ENCODE assay signal across 2 cellular contexts in the genomic region with DNA sequence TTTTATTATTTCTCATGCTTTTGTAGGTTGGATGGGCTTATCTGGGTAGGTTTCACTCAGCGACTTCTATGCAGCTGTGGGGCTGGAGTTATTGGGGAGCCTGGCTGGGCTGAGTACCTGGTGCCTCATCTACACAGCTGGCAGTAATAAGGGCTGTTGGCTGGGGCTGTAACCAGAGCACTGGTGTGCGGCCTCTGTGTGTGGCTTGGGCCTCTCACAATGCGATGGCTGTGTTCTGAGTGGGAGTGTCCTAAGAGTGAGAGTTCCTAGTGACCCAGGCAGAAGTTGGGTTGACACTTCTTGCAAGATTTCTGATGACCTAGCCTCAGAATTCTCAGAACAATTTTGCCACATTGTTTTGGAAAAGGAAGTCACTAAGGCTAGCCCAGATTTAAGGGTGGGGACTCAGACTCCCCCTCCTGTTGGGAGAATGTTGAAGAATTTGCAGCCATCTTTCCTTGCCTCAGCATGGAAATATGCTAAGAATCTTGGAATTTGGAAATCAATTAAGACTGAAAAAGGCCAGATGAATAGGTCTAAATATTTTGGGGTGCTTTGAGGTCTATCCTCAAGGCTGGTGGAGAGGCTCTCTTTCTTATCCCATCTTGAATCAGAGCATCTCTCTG.
TF ChIP-seq lines count a peak whose summit lies in the region.

No MANE protein-coding gene starts in this region.

TF ChIP-seq in GM23338, 12 proteins besides CTCF, POLR2A, EP300 and RAD21 (continues in another document):
- no peak for TF ChIP-seq ZNF114 (CRISPR knock-in tag; IDR thresholded peaks at IDR 0.05)
- no peak for TF ChIP-seq STAT1 (IDR thresholded peaks at IDR 0.05; ENCODE audit: unreplicated experiment)
- TF ChIP-seq CREB1 (CRISPR knock-in tag; IDR thresholded peaks at IDR 0.05; ENCODE audit: low read depth): no peak
- no peak for TF ChIP-seq EZH2 (IDR thresholded peaks at IDR 0.05; ENCODE audit: low read depth, unreplicated experiment)
- TF ChIP-seq, protein P1, sequence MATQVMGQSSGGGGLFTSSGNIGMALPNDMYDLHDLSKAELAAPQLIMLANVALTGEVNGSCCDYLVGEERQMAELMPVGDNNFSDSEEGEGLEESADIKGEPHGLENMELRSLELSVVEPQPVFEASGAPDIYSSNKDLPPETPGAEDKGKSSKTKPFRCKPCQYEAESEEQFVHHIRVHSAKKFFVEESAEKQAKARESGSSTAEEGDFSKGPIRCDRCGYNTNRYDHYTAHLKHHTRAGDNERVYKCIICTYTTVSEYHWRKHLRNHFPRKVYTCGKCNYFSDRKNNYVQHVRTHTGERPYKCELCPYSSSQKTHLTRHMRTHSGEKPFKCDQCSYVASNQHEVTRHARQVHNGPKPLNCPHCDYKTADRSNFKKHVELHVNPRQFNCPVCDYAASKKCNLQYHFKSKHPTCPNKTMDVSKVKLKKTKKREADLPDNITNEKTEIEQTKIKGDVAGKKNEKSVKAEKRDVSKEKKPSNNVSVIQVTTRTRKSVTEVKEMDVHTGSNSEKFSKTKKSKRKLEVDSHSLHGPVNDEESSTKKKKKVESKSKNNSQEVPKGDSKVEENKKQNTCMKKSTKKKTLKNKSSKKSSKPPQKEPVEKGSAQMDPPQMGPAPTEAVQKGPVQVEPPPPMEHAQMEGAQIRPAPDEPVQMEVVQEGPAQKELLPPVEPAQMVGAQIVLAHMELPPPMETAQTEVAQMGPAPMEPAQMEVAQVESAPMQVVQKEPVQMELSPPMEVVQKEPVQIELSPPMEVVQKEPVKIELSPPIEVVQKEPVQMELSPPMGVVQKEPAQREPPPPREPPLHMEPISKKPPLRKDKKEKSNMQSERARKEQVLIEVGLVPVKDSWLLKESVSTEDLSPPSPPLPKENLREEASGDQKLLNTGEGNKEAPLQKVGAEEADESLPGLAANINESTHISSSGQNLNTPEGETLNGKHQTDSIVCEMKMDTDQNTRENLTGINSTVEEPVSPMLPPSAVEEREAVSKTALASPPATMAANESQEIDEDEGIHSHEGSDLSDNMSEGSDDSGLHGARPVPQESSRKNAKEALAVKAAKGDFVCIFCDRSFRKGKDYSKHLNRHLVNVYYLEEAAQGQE (IDR thresholded peaks at IDR 0.05; ENCODE audit: unreplicated experiment): no peak
- TF ChIP-seq NANOG (IDR thresholded peaks at IDR 0.05; ENCODE audit: borderline replicate concordance): no peak
- no peak for TF ChIP-seq POLR2AphosphoS5 (IDR thresholded peaks at IDR 0.05; ENCODE audit: low read depth)
- TF ChIP-seq ZNF331 (CRISPR knock-in tag; IDR thresholded peaks at IDR 0.05; ENCODE audit: low read depth): no peak
- TF ChIP-seq, protein P2, sequence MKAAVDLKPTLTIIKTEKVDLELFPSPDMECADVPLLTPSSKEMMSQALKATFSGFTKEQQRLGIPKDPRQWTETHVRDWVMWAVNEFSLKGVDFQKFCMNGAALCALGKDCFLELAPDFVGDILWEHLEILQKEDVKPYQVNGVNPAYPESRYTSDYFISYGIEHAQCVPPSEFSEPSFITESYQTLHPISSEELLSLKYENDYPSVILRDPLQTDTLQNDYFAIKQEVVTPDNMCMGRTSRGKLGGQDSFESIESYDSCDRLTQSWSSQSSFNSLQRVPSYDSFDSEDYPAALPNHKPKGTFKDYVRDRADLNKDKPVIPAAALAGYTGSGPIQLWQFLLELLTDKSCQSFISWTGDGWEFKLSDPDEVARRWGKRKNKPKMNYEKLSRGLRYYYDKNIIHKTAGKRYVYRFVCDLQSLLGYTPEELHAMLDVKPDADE (IDR thresholded peaks at IDR 0.05): no peak
- no peak for TF ChIP-seq JUNB (IDR thresholded peaks at IDR 0.05; ENCODE audit: unreplicated experiment)

TF ChIP-seq in H1, 55 proteins besides CTCF, POLR2A, EP300 and RAD21:
- no peak for TF ChIP-seq SP1 (IDR thresholded peaks at IDR 0.05; ENCODE audit: low read depth, low read length)
- no peak for TF ChIP-seq POLR2AphosphoS5 (IDR thresholded peaks at IDR 0.05; ENCODE audit: low read depth, low read length)
- no peak for TF ChIP-seq SP4 (IDR thresholded peaks at IDR 0.05; ENCODE audit: low read length)
- no peak for TF ChIP-seq KDM4A (IDR thresholded peaks at IDR 0.05; ENCODE audit: low read depth, low read length, severe bottlenecking)
- TF ChIP-seq CHD2 (IDR thresholded peaks at IDR 0.05; ENCODE audit: low read length): no peak
- TF ChIP-seq SRF (IDR thresholded peaks at IDR 0.05; ENCODE audit: low read depth, low read length): no peak
- no peak for TF ChIP-seq PHF8 (conservative IDR thresholded peaks at IDR 0.05; ENCODE audit: low read depth, low read length)
- TF ChIP-seq SIN3A (conservative IDR thresholded peaks at IDR 0.05 in 1 of 2, IDR thresholded peaks at IDR 0.05 in 1 of 2; ENCODE audit: low read depth in 1 of 2, low read length in 2 of 2): no peak
- TF ChIP-seq, protein P3, sequence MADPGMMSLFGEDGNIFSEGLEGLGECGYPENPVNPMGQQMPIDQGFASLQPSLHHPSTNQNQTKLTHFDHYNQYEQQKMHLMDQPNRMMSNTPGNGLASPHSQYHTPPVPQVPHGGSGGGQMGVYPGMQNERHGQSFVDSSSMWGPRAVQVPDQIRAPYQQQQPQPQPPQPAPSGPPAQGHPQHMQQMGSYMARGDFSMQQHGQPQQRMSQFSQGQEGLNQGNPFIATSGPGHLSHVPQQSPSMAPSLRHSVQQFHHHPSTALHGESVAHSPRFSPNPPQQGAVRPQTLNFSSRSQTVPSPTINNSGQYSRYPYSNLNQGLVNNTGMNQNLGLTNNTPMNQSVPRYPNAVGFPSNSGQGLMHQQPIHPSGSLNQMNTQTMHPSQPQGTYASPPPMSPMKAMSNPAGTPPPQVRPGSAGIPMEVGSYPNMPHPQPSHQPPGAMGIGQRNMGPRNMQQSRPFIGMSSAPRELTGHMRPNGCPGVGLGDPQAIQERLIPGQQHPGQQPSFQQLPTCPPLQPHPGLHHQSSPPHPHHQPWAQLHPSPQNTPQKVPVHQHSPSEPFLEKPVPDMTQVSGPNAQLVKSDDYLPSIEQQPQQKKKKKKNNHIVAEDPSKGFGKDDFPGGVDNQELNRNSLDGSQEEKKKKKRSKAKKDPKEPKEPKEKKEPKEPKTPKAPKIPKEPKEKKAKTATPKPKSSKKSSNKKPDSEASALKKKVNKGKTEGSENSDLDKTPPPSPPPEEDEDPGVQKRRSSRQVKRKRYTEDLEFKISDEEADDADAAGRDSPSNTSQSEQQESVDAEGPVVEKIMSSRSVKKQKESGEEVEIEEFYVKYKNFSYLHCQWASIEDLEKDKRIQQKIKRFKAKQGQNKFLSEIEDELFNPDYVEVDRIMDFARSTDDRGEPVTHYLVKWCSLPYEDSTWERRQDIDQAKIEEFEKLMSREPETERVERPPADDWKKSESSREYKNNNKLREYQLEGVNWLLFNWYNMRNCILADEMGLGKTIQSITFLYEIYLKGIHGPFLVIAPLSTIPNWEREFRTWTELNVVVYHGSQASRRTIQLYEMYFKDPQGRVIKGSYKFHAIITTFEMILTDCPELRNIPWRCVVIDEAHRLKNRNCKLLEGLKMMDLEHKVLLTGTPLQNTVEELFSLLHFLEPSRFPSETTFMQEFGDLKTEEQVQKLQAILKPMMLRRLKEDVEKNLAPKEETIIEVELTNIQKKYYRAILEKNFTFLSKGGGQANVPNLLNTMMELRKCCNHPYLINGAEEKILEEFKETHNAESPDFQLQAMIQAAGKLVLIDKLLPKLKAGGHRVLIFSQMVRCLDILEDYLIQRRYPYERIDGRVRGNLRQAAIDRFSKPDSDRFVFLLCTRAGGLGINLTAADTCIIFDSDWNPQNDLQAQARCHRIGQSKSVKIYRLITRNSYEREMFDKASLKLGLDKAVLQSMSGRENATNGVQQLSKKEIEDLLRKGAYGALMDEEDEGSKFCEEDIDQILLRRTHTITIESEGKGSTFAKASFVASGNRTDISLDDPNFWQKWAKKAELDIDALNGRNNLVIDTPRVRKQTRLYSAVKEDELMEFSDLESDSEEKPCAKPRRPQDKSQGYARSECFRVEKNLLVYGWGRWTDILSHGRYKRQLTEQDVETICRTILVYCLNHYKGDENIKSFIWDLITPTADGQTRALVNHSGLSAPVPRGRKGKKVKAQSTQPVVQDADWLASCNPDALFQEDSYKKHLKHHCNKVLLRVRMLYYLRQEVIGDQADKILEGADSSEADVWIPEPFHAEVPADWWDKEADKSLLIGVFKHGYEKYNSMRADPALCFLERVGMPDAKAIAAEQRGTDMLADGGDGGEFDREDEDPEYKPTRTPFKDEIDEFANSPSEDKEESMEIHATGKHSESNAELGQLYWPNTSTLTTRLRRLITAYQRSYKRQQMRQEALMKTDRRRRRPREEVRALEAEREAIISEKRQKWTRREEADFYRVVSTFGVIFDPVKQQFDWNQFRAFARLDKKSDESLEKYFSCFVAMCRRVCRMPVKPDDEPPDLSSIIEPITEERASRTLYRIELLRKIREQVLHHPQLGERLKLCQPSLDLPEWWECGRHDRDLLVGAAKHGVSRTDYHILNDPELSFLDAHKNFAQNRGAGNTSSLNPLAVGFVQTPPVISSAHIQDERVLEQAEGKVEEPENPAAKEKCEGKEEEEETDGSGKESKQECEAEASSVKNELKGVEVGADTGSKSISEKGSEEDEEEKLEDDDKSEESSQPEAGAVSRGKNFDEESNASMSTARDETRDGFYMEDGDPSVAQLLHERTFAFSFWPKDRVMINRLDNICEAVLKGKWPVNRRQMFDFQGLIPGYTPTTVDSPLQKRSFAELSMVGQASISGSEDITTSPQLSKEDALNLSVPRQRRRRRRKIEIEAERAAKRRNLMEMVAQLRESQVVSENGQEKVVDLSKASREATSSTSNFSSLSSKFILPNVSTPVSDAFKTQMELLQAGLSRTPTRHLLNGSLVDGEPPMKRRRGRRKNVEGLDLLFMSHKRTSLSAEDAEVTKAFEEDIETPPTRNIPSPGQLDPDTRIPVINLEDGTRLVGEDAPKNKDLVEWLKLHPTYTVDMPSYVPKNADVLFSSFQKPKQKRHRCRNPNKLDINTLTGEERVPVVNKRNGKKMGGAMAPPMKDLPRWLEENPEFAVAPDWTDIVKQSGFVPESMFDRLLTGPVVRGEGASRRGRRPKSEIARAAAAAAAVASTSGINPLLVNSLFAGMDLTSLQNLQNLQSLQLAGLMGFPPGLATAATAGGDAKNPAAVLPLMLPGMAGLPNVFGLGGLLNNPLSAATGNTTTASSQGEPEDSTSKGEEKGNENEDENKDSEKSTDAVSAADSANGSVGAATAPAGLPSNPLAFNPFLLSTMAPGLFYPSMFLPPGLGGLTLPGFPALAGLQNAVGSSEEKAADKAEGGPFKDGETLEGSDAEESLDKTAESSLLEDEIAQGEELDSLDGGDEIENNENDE (IDR thresholded peaks at IDR 0.05; ENCODE audit: insufficient replicate concordance, low read length): no peak
- TF ChIP-seq KDM5A (IDR thresholded peaks at IDR 0.05; ENCODE audit: low read length): no peak
- TF ChIP-seq SP2 (IDR thresholded peaks at IDR 0.05; ENCODE audit: low read length): no peak
- TF ChIP-seq CBX5 (IDR thresholded peaks at IDR 0.05; ENCODE audit: low read depth, low read length): no peak
- no peak for TF ChIP-seq MAFK (IDR thresholded peaks at IDR 0.05; ENCODE audit: low read depth, low read length)
- no peak for TF ChIP-seq BCL11A (IDR thresholded peaks at IDR 0.05; ENCODE audit: low read depth in 2 of 2, low read length in 2 of 2)
- no peak for TF ChIP-seq TAF1 (IDR thresholded peaks at IDR 0.05; ENCODE audit: low read depth, low read length)
- TF ChIP-seq BACH1 (IDR thresholded peaks at IDR 0.05; ENCODE audit: low read length): no peak
- TF ChIP-seq CREB1 (IDR thresholded peaks at IDR 0.05): no peak
